In the genomic region with DNA sequence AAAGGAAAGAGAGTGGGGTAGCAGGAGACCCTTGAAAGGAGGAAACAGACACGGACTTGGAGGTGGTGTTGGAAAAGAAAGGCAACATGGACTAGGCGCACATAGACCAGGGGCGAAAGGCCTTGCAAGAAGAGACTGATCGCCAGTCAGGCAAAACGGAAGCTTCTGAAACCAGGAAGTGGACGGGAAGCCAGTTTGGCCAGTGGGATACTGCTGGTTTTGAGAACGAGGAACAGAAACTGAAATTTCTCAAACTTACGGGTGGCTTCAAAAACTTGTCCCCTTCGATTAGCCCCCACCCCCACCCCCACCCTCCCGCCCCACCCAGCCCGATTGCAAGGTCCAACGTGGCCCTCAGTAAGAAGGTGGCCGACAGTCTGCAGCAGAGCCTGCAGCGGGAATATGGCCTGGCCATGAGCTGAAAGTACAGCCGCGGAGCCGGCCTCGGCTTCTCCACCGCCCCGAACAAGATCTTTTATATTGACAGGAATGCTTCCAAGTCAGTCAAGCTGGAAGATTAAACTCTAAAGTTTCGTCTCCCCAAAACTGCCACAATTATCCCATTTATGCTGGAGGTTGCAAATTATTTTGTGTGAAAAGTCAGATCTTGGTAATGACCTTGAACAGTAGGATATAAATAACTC, we compare ENCODE assay signal across 13 cellular contexts.
"Had no signal": no experiment of that assay in that cellular context is flagged by ENCODE, and none has a peak within 500 bp of the region (broad histone marks: within the 10 kb centered on the region; RNA-seq: fewer than 3 reads in every experiment).

No MANE protein-coding gene starts in this region.

- H3K36me3 Mint-ChIP-seq: activated naive CD8-positive, alpha-beta T cell treated with anti-CD3 and anti-CD28 coated beads for 36 hours had no signal

- H3K27ac Mint-ChIP-seq: activated CD4-positive, alpha-beta memory T cell treated with anti-CD3 and anti-CD28 coated beads, Interleukin-2, amount 10 ng/mL, durations not matched to agents 7 days and 5 days; activated CD4-positive, alpha-beta T cell treated with anti-CD3 and anti-CD28 coated beads for 36 hours; activated naive CD8-positive, alpha-beta T cell treated with anti-CD3 and anti-CD28 coated beads for 36 hours; activated T-cell treated with anti-CD3 and anti-CD28 coated beads, Interleukin-2, amount 50 U/mL, for 72 hours; endodermal cell had no signal

- H3K4me1 Mint-ChIP-seq: activated CD4-positive, alpha-beta memory T cell treated with anti-CD3 and anti-CD28 coated beads, Interleukin-2, amount 10 ng/mL, durations not matched to agents 7 days and 5 days; activated CD4-positive, alpha-beta T cell treated with anti-CD3 and anti-CD28 coated beads for 36 hours; activated naive CD8-positive, alpha-beta T cell treated with anti-CD3 and anti-CD28 coated beads for 36 hours; endodermal cell had no signal

- H3K27ac ChIP-seq: parathyroid adenoma, stomach had no signal

- H3K27me3 Mint-ChIP-seq: activated CD4-positive, alpha-beta memory T cell treated with anti-CD3 and anti-CD28 coated beads, Interleukin-2, amount 10 ng/mL, durations not matched to agents 7 days and 5 days; activated CD4-positive, alpha-beta T cell treated with anti-CD3 and anti-CD28 coated beads for 36 hours; activated naive CD8-positive, alpha-beta T cell treated with anti-CD3 and anti-CD28 coated beads for 36 hours had no signal

- H3K4me3 ChIP-seq: stomach had no signal

- DNase-seq: activated CD4-positive, alpha-beta memory T cell treated with anti-CD3 and anti-CD28 coated beads, Interleukin-2, amount 10 ng/mL, durations not matched to agents 7 days and 5 days; activated CD4-positive, alpha-beta T cell treated with anti-CD3 and anti-CD28 coated beads for 36 hours; activated gamma-delta T cell treated with Interleukin-2 at 50 U/mL for 16 hours; activated naive CD8-positive, alpha-beta T cell treated with anti-CD3 and anti-CD28 coated beads for 36 hours; activated T-cell treated with anti-CD3 and anti-CD28 coated beads, Interleukin-2, amount 50 U/mL, for 72 hours; endodermal cell; erythroblast; left ventricle myocardium superior; midbrain; retina; stimulated activated CD4-positive, alpha-beta T cell treated with anti-CD3 and anti-CD28 coated beads, Interleukin-4, amount 100 ng/mL, for 4 hours; stomach had no signal

- ATAC-seq: activated CD4-positive, alpha-beta T cell treated with anti-CD3 and anti-CD28 coated beads for 36 hours; activated T-cell treated with anti-CD3 and anti-CD28 coated beads, Interleukin-2, amount 50 U/mL, for 72 hours; left ventricle myocardium superior had no signal

- H3K9me3 Mint-ChIP-seq: activated CD4-positive, alpha-beta memory T cell treated with anti-CD3 and anti-CD28 coated beads, Interleukin-2, amount 10 ng/mL, durations not matched to agents 7 days and 5 days had no signal

- H3K36me3 ChIP-seq: stomach had no signal

- H3K4me1 ChIP-seq: parathyroid adenoma, stomach had no signal

- H3K4me3 Mint-ChIP-seq: activated CD4-positive, alpha-beta memory T cell treated with anti-CD3 and anti-CD28 coated beads, Interleukin-2, amount 10 ng/mL, durations not matched to agents 7 days and 5 days; activated CD4-positive, alpha-beta T cell treated with anti-CD3 and anti-CD28 coated beads for 36 hours; activated naive CD8-positive, alpha-beta T cell treated with anti-CD3 and anti-CD28 coated beads for 36 hours; activated T-cell treated with anti-CD3 and anti-CD28 coated beads, Interleukin-2, amount 50 U/mL, for 72 hours; endodermal cell had no signal

- H3K27me3 ChIP-seq: stomach had no signal
